ENCODE assay signal across 19 cellular contexts in the genomic region with DNA sequence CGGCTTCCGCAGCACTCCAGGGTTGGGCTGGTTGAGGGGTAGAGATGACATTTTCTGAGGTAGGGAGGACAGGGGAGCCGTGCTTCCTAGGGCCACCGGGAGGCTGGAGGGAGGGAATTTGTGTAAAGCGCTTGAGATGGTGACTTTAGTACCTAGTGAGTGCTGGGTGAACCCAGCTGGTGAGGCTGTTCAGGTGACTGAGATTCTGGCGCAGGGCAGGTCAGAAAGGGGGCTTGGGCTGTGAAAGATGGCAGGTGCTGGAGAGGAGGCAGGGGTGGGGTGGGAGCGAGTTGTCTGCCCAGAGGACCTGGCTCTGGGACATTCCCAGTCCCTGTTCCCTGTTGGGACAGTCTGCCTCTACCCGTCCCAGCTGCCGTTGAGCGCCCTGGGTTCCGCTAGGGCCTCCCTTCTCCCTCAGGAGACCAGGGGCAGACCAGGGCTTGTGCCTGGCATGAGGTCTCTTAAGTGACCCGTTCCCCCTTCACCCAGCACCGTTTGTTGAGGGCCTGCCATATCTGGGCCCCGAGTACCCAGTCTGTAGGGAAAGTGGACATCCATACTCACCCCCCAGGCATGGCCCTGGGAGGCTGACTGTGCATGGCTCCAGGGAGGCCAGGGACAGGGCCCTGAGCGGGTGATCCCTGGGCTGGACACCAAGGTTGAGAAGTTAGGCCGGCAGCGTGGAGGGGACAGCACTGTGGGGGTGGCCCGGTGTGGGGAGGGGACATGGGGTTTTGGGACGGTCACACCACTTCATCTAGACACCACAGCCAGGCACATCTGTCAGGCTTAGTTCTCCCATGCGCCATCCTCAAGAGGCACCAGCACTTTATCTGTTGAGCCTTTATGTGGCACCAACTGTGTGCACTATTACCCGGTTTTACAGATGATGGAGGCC. TPM values are rescaled to one million over a fixed set of nuclear protein-coding genes. Genes with fewer than 3 reads are reported as not detected.
DNase-seq lines count a peak whose midpoint lies in the region; ATAC-seq and TF ChIP-seq lines count a peak whose summit lies in the region.
"Had no signal": no experiment of that assay in that cellular context is flagged by ENCODE, and none has a peak within 500 bp of the region (broad histone marks: within the 10 kb centered on the region; RNA-seq: fewer than 3 reads in every experiment).

No MANE protein-coding gene starts in this region.

- H3K9me3 Mint-ChIP-seq in activated naive CD8-positive, alpha-beta T cell treated with anti-CD3 and anti-CD28 coated beads for 36 hours, result no peaks in the 10 kb centered on the region
- no peaks in the 10 kb centered on the region for H3K9me3 Mint-ChIP-seq in naive thymus-derived CD8-positive, alpha-beta T cell
- H3K9me3 Mint-ChIP-seq: CD8-positive, alpha-beta T cell had no signal

- no peak for TF ChIP-seq CTCF in HEK293 (tag by site-specific recombination; IDR thresholded peaks at IDR 0.05)

- CTCF ChIA-PET in HEK293 (lab: Yijun Ruan, JAX), result interaction anchor here (0.5 kb wide), 1 partner anchor 103 kb away, joined by 3 read pairs; no protein-coding TSS in a partner anchor

- H3K4me1 ChIP-seq in HEK293 (ENCODE audit: control insufficient read depth, insufficient read depth, low read length), result peaks cover 16% of the 10 kb centered on the region

- H3K4me3 ChIP-seq in HEK293 (ENCODE audit: low read depth, low read length), result no peak overlapping the region
- H3K4me3 ChIP-seq: MG63, spleen, tibial nerve had no signal

- H3K27me3 Mint-ChIP-seq in activated naive CD8-positive, alpha-beta T cell treated with anti-CD3 and anti-CD28 coated beads for 36 hours, result no peaks in the 10 kb centered on the region
- no peaks in the 10 kb centered on the region for H3K27me3 Mint-ChIP-seq in naive thymus-derived CD8-positive, alpha-beta T cell

- DNase-seq in DMS 273 (lab: John Stamatoyannopoulos, UW; ENCODE audit: unreplicated experiment), result peak; percentile 63
- no peak for DNase-seq in DMS 273 treated with DMSO at 0.1 percent for 48 hours (lab: John Stamatoyannopoulos, UW)
- no peak for DNase-seq in activated naive CD8-positive, alpha-beta T cell treated with anti-CD3 and anti-CD28 coated beads for 36 hours
- no peak for DNase-seq in naive thymus-derived CD8-positive, alpha-beta T cell
- no peak for DNase-seq in glomerular visceral epithelial cell (ENCODE audit: extremely low spot score)
- no peak for DNase-seq in NCI-H2107 treated with DMSO at 0.1 percent for 48 hours (lab: John Stamatoyannopoulos, UW; ENCODE audit: unreplicated experiment)
- DNase-seq: 8988T; activated CD8-positive, alpha-beta T cell treated with anti-CD3 and anti-CD28 coated beads, Interleukin-2, amount 10 ng/mL, durations not matched to agents 7 days and 5 days; activated gamma-delta T cell treated with Interleukin-2 at 50 U/mL for 16 hours; CD8-positive, alpha-beta T cell; central memory CD4-positive, alpha-beta T cell; hippocampal formation; left colon; MG63; spleen had no signal

- H3K9me3 ChIP-seq in HEK293 (ENCODE audit: control insufficient read depth, insufficient read depth, low read depth, low read length), result no peaks in the 10 kb centered on the region
- H3K9me3 ChIP-seq: MG63, spleen, tibial nerve had no signal

- H3K36me3 Mint-ChIP-seq in activated naive CD8-positive, alpha-beta T cell treated with anti-CD3 and anti-CD28 coated beads for 36 hours, result peaks cover 6% of the 10 kb centered on the region
- H3K36me3 Mint-ChIP-seq in naive thymus-derived CD8-positive, alpha-beta T cell, result peaks cover 0 to 27% (median 2%) of the 10 kb centered on the region in 3 donors

- peaks cover 15% of the 10 kb centered on the region for H3K4me1 Mint-ChIP-seq in activated naive CD8-positive, alpha-beta T cell treated with anti-CD3 and anti-CD28 coated beads for 36 hours
- H3K4me1 Mint-ChIP-seq in naive thymus-derived CD8-positive, alpha-beta T cell, result peaks cover 9 to 23% (median 16%) of the 10 kb centered on the region in 4 donors

- 0 out of 2 replicates have a peak overlapping the region, but pooled peaks have one; percentile 47 for H3K27ac ChIP-seq in HEK293 (ENCODE audit: extremely low read depth, low read depth, low read length)
- H3K27ac ChIP-seq: HL-60 had no signal

- POLR2A ChIA-PET in HEK293 (lab: Yijun Ruan, JAX), result interaction anchor here (8.8 kb wide), 1 partner anchor 8 kb away, joined by 128 read pairs; a partner anchor contains a TSS
- POLR2A ChIA-PET in naive thymus-derived CD8-positive, alpha-beta T cell (lab: Charles Lee), result interaction anchor here (0.8 to 9.1 kb wide), 2 partner anchors 10 to 22 kb away, joined by 3 to 137 read pairs; a partner anchor contains a TSS

- peak overlapping the region; percentile 17 for H3K27ac Mint-ChIP-seq in activated naive CD8-positive, alpha-beta T cell treated with anti-CD3 and anti-CD28 coated beads for 36 hours
- H3K27ac Mint-ChIP-seq in naive thymus-derived CD8-positive, alpha-beta T cell, result peak overlapping the region in 6 of 10 donors; percentile 14 to 80 (median 48)
- H3K27ac Mint-ChIP-seq: activated CD8-positive, alpha-beta T cell treated with anti-CD3 and anti-CD28 coated beads, Interleukin-2, amount 10 ng/mL, durations not matched to agents 7 days and 5 days; CD8-positive, alpha-beta T cell had no signal

- peaks cover 12 to 68% of the 10 kb centered on the region in 2 experiments for H3K36me3 ChIP-seq in HEK293 (ENCODE audit: control insufficient read depth in 2 of 2, insufficient read depth in 1 of 2, low read length in 2 of 2)

- peak overlapping the region; percentile 25 for H3K4me3 Mint-ChIP-seq in activated naive CD8-positive, alpha-beta T cell treated with anti-CD3 and anti-CD28 coated beads for 36 hours
- H3K4me3 Mint-ChIP-seq in naive thymus-derived CD8-positive, alpha-beta T cell, result peak overlapping the region in 1 of 10 donors; percentile 1
- H3K4me3 Mint-ChIP-seq: activated CD8-positive, alpha-beta T cell treated with anti-CD3 and anti-CD28 coated beads, Interleukin-2, amount 10 ng/mL, durations not matched to agents 7 days and 5 days; CD8-positive, alpha-beta T cell had no signal

- no peak for ATAC-seq in naive thymus-derived CD8-positive, alpha-beta T cell
- no peak for ATAC-seq in HG03460 (IDR thresholded peaks at IDR 0.05; ENCODE audit: unreplicated experiment)
- ATAC-seq: activated CD8-positive, alpha-beta T cell treated with anti-CD3 and anti-CD28 coated beads, Interleukin-2, amount 10 ng/mL, durations not matched to agents 7 days and 5 days; CD8-positive, alpha-beta T cell; left colon had no signal

TF ChIP-seq in HEK293, 187 proteins besides CTCF, POLR2A, EP300 and RAD21 (continues in another document):
- TF ChIP-seq ZXDB (tag by site-specific recombination; IDR thresholded peaks at IDR 0.05) (0 out of 2 replicates have a peak, but pooled peaks have one; percentile 15), ZNF169 (tag by site-specific recombination; IDR thresholded peaks at IDR 0.05) (no peak), ZNF10 (tag by site-specific recombination; IDR thresholded peaks at IDR 0.05) (no peak), ZNF223 (tag by site-specific recombination; IDR thresholded peaks at IDR 0.05) (no peak), EGR2 (tag by site-specific recombination; IDR thresholded peaks at IDR 0.05; ENCODE audit: low read depth) (no peak), ZNF600 (tag by site-specific recombination; IDR thresholded peaks at IDR 0.05) (peak; percentile 74; the same call in 1 of the 2 replicates), ZNF2 (tag by site-specific recombination; IDR thresholded peaks at IDR 0.05) (no peak), ZBTB21 (tag by site-specific recombination; IDR thresholded peaks at IDR 0.05) (no peak), ZNF792 (tag by site-specific recombination; IDR thresholded peaks at IDR 0.05) (peak; percentile 94), GLIS2 (tag by site-specific recombination; IDR thresholded peaks at IDR 0.05) (peak; percentile 57), ZNF658 (tag by site-specific recombination; IDR thresholded peaks at IDR 0.05) (no peak), ZFHX2 (tag by site-specific recombination; conservative IDR thresholded peaks at IDR 0.05) (no peak), ZNF133 (tag by site-specific recombination; IDR thresholded peaks at IDR 0.05) (no peak), ZSCAN23 (tag by site-specific recombination; IDR thresholded peaks at IDR 0.05) (no peak), ZNF404 (tag by site-specific recombination; IDR thresholded peaks at IDR 0.05) (no peak)
- TF ChIP-seq, protein P1, sequence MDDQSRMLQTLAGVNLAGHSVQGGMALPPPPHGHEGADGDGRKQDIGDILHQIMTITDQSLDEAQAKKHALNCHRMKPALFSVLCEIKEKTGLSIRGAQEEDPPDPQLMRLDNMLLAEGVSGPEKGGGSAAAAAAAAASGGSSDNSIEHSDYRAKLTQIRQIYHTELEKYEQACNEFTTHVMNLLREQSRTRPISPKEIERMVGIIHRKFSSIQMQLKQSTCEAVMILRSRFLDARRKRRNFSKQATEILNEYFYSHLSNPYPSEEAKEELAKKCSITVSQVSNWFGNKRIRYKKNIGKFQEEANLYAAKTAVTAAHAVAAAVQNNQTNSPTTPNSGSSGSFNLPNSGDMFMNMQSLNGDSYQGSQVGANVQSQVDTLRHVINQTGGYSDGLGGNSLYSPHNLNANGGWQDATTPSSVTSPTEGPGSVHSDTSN (CRISPR knock-in tag; IDR thresholded peaks at IDR 0.05), result 0 out of 2 replicates have a peak, but pooled peaks have one; percentile 34

RNA-seq across cellular contexts. Expression of a gene that starts 5.0 kb away (rescaled TPM):
- 10 to 100 TPM; 73.9 to 76.4 TPM for total RNA-seq in activated naive CD8-positive, alpha-beta T cell treated with anti-CD3 and anti-CD28 coated beads for 36 hours
- 100 to 1,000 TPM; 178 to 186 TPM for total RNA-seq in naive thymus-derived CD8-positive, alpha-beta T cell
- 10 to 100 TPM; 42.9 to 67.4 (median 50.9) TPM for polyA plus RNA-seq in naive thymus-derived CD8-positive, alpha-beta T cell

RNA-seq across cellular contexts. Expression of a gene that starts 11.5 kb away (rescaled TPM):
- total RNA-seq in activated naive CD8-positive, alpha-beta T cell treated with anti-CD3 and anti-CD28 coated beads for 36 hours, result 100 to 1,000 TPM in 1 of 2 experiments, 10 to 100 TPM in 1; 78.9 to 143 TPM
- 100 to 1,000 TPM; 170 to 176 TPM for total RNA-seq in naive thymus-derived CD8-positive, alpha-beta T cell
- polyA plus RNA-seq in naive thymus-derived CD8-positive, alpha-beta T cell, result 10 to 100 TPM; 21.1 to 24.3 (median 21.4) TPM

RNA-seq across cellular contexts. Expression of a gene that starts 21.2 kb away (rescaled TPM):
- 10 to 100 TPM; 21.0 to 22.7 TPM for total RNA-seq in activated naive CD8-positive, alpha-beta T cell treated with anti-CD3 and anti-CD28 coated beads for 36 hours
- total RNA-seq in naive thymus-derived CD8-positive, alpha-beta T cell, result 10 to 100 TPM; 28.4 to 30.4 TPM
- 1 to 10 TPM; 2.6 to 4.5 (median 3.9) TPM for polyA plus RNA-seq in naive thymus-derived CD8-positive, alpha-beta T cell

RNA-seq across cellular contexts. Expression of a gene that starts 21.6 kb away (rescaled TPM):
- total RNA-seq in activated naive CD8-positive, alpha-beta T cell treated with anti-CD3 and anti-CD28 coated beads for 36 hours, result 10 to 100 TPM; 22.6 to 24.0 TPM
- total RNA-seq in naive thymus-derived CD8-positive, alpha-beta T cell, result 10 to 100 TPM; 92.7 to 94.0 TPM
- 10 to 100 TPM in 2 of 3 donors, 1 to 10 TPM in 1; 8.1 to 17.7 (median 11.3) TPM for polyA plus RNA-seq in naive thymus-derived CD8-positive, alpha-beta T cell

RNA-seq across cellular contexts. Expression of a gene that starts 37.8 kb away (rescaled TPM):
- total RNA-seq in activated naive CD8-positive, alpha-beta T cell treated with anti-CD3 and anti-CD28 coated beads for 36 hours, result 10 to 100 TPM; 41.6 to 44.8 TPM
- 10 to 100 TPM; 39.8 to 43.2 TPM for total RNA-seq in naive thymus-derived CD8-positive, alpha-beta T cell
- 10 to 100 TPM in 2 of 3 donors, 1 to 10 TPM in 1; 7.5 to 19.2 (median 13.1) TPM for polyA plus RNA-seq in naive thymus-derived CD8-positive, alpha-beta T cell
